In genomic region chr1:30911061-30911954, GRCh38 we compare ENCODE assay signal across 1 cellular context.
TF ChIP-seq lines count a peak whose summit lies in the region.

No MANE protein-coding gene starts in this region.

TF ChIP-seq in SK-N-SH, 30 proteins besides CTCF, POLR2A, EP300 and RAD21 (continued from another document):
- TF ChIP-seq, protein P1, sequence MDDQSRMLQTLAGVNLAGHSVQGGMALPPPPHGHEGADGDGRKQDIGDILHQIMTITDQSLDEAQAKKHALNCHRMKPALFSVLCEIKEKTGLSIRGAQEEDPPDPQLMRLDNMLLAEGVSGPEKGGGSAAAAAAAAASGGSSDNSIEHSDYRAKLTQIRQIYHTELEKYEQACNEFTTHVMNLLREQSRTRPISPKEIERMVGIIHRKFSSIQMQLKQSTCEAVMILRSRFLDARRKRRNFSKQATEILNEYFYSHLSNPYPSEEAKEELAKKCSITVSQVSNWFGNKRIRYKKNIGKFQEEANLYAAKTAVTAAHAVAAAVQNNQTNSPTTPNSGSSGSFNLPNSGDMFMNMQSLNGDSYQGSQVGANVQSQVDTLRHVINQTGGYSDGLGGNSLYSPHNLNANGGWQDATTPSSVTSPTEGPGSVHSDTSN (IDR thresholded peaks at IDR 0.05): no peak
- TF ChIP-seq, protein P2, sequence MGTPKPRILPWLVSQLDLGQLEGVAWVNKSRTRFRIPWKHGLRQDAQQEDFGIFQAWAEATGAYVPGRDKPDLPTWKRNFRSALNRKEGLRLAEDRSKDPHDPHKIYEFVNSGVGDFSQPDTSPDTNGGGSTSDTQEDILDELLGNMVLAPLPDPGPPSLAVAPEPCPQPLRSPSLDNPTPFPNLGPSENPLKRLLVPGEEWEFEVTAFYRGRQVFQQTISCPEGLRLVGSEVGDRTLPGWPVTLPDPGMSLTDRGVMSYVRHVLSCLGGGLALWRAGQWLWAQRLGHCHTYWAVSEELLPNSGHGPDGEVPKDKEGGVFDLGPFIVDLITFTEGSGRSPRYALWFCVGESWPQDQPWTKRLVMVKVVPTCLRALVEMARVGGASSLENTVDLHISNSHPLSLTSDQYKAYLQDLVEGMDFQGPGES (IDR thresholded peaks at IDR 0.05; ENCODE audit: low read depth, low read length): no peak
- TF ChIP-seq MXI1 (IDR thresholded peaks at IDR 0.05; ENCODE audit: low read depth, low read length): no peak
